10 cellular contexts compared by ENCODE assay signal in the genomic region with DNA sequence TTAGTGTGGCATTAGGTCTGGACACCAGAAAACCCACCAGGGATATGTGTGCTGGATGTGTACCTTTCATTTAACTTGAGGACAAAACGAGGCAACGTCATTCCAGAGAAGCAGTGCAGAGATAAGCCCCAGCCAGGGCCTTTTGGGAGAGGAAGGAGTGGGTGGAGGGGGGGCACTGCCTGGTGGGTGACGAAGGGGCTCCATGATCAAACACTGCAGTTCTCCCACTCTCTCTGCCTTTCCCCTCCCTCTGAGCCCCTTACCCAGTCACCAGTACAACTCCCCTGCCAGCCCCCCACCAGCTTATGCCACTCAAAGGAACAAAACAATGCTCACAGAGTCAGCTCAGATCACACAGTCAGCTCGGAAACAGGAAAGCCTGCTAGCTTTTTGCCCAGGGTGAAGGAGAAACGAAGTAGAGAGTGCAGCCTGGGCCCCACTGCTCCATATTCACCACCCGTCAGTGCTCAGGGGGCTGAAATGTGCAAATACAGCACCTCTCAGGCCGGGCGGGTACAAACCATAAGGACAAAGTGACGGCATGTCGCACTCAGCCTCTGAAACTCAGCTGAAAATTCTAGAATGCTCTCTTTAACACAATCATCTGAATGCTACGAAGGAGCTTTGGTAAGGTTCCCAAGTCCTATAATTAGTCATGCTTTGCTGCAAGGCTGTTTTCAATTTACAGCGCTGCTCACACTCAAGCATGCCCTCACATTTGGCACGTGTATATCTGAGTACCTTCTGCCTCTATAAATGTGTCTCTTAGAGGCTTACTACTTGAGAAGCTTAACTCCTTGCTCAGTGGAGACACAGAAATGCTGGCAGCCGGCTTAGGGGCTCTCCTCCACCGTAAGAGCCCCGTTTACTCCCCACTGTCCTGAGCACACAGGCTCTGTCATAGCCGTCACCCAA.
DNase-seq lines count a peak whose midpoint lies in the region; ATAC-seq lines count a peak whose summit lies in the region.
"Had no signal": no experiment of that assay in that cellular context is flagged by ENCODE, and none has a peak within 500 bp of the region (broad histone marks: within the 10 kb centered on the region; RNA-seq: fewer than 3 reads in every experiment).

No MANE protein-coding gene starts in this region.

- H3K4me3 Mint-ChIP-seq in activated CD4-positive, alpha-beta T cell treated with anti-CD3 and anti-CD28 coated beads for 36 hours: peak overlapping the region; percentile 16
- H3K4me3 Mint-ChIP-seq in activated naive CD8-positive, alpha-beta T cell treated with anti-CD3 and anti-CD28 coated beads, Interleukin-2, amount 10 ng/mL, durations not matched to agents 7 days and 5 days: no peak overlapping the region
- H3K4me3 Mint-ChIP-seq: effector memory CD8-positive, alpha-beta T cell had no signal

- H3K27ac ChIP-seq in iPS-20b (ENCODE audit: low read length) (no peak overlapping the region), subcutaneous abdominal adipose tissue (ENCODE audit: low read depth, low read length) (peak overlapping the region; percentile 20)

- no peaks in the 10 kb centered on the region for H3K36me3 ChIP-seq in iPS-20b (ENCODE audit: insufficient read depth, low read depth, low read length)
- H3K36me3 ChIP-seq in subcutaneous abdominal adipose tissue (ENCODE audit: control insufficient read depth in 5 of 5, insufficient read depth in 5 of 5, low read length in 5 of 5): no peaks in the 10 kb centered on the region

- POLR2A ChIA-PET in activated CD4-positive, alpha-beta T cell treated with anti-CD3 and anti-CD28 coated beads for 36 hours (lab: Charles Lee): no interaction called here
- POLR2A ChIA-PET in activated naive CD8-positive, alpha-beta T cell treated with anti-CD3 and anti-CD28 coated beads, Interleukin-2, amount 10 ng/mL, durations not matched to agents 7 days and 5 days (lab: Charles Lee): no interaction called here

- H3K27me3 ChIP-seq in iPS-20b (ENCODE audit: insufficient read depth, low read length) (no peaks in the 10 kb centered on the region), subcutaneous abdominal adipose tissue (ENCODE audit: control insufficient read depth in 5 of 5, insufficient read depth in 4 of 5, low read length in 5 of 5) (no peaks in the 10 kb centered on the region)

- H3K9ac ChIP-seq in iPS-20b (ENCODE audit: low read depth, low read length) (peak overlapping the region; percentile 6; the same call in 1 of the 2 replicates), subcutaneous abdominal adipose tissue (ENCODE audit: low read length in 5 of 5) (no peak overlapping the region)

- no peaks in the 10 kb centered on the region for H3K9me3 Mint-ChIP-seq in activated CD4-positive, alpha-beta T cell treated with anti-CD3 and anti-CD28 coated beads for 36 hours (ENCODE audit: low read depth)
- H3K9me3 Mint-ChIP-seq in activated naive CD8-positive, alpha-beta T cell treated with anti-CD3 and anti-CD28 coated beads, Interleukin-2, amount 10 ng/mL, durations not matched to agents 7 days and 5 days: no peaks in the 10 kb centered on the region
- H3K9me3 Mint-ChIP-seq: effector memory CD8-positive, alpha-beta T cell had no signal

- DNase-seq in activated CD4-positive, alpha-beta T cell treated with anti-CD3 and anti-CD28 coated beads for 36 hours: peak; percentile 26
- DNase-seq in activated CD4-positive, alpha-beta T cell treated with anti-CD3 and anti-CD28 coated beads, Interleukin-2, amount 50 U/mL, for 4 hours: no peak
- DNase-seq in activated naive CD8-positive, alpha-beta T cell treated with anti-CD3 and anti-CD28 coated beads, Interleukin-2, amount 10 ng/mL, durations not matched to agents 7 days and 5 days: no peak
- DNase-seq in RKO (ENCODE audit: low spot score) (no peak), Ammon's horn (ENCODE audit: low spot score) (no peak)
- DNase-seq: effector memory CD8-positive, alpha-beta T cell; NCI-H510A had no signal

- H3K27ac Mint-ChIP-seq in activated CD4-positive, alpha-beta T cell treated with anti-CD3 and anti-CD28 coated beads for 36 hours: peak overlapping the region; percentile 44
- H3K27ac Mint-ChIP-seq in activated naive CD8-positive, alpha-beta T cell treated with anti-CD3 and anti-CD28 coated beads, Interleukin-2, amount 10 ng/mL, durations not matched to agents 7 days and 5 days: peak overlapping the region; percentile 82
- H3K27ac Mint-ChIP-seq: effector memory CD8-positive, alpha-beta T cell had no signal

- CTCF ChIA-PET in activated CD4-positive, alpha-beta T cell treated with anti-CD3 and anti-CD28 coated beads for 36 hours (lab: Charles Lee): interaction anchor here (0.9 kb wide), 1 partner anchor 21 kb away, joined by 3 read pairs; no protein-coding TSS in a partner anchor

- peak; percentile 64 for ATAC-seq in activated CD4-positive, alpha-beta T cell treated with anti-CD3 and anti-CD28 coated beads for 36 hours
- ATAC-seq in activated naive CD8-positive, alpha-beta T cell treated with anti-CD3 and anti-CD28 coated beads, Interleukin-2, amount 10 ng/mL, durations not matched to agents 7 days and 5 days (ENCODE audit: low read depth): no peak
- no peak for ATAC-seq in GM21381 (IDR thresholded peaks at IDR 0.05; ENCODE audit: unreplicated experiment)
- ATAC-seq: effector memory CD8-positive, alpha-beta T cell had no signal

- no peaks in the 10 kb centered on the region for H3K9me3 ChIP-seq in iPS-20b (ENCODE audit: insufficient read depth, low read depth, low read length)
- no peaks in the 10 kb centered on the region for H3K9me3 ChIP-seq in subcutaneous abdominal adipose tissue (ENCODE audit: control insufficient read depth in 5 of 5, low read length in 5 of 5)

- H3K36me3 Mint-ChIP-seq in activated CD4-positive, alpha-beta T cell treated with anti-CD3 and anti-CD28 coated beads for 36 hours (ENCODE audit: low read depth): peaks cover 2% of the 10 kb centered on the region
- no peaks in the 10 kb centered on the region for H3K36me3 Mint-ChIP-seq in activated naive CD8-positive, alpha-beta T cell treated with anti-CD3 and anti-CD28 coated beads, Interleukin-2, amount 10 ng/mL, durations not matched to agents 7 days and 5 days

- peaks cover 33% of the 10 kb centered on the region for H3K4me1 Mint-ChIP-seq in activated CD4-positive, alpha-beta T cell treated with anti-CD3 and anti-CD28 coated beads for 36 hours
- peaks cover 17% of the 10 kb centered on the region for H3K4me1 Mint-ChIP-seq in activated naive CD8-positive, alpha-beta T cell treated with anti-CD3 and anti-CD28 coated beads, Interleukin-2, amount 10 ng/mL, durations not matched to agents 7 days and 5 days

- H3K4me1 ChIP-seq in iPS-20b (ENCODE audit: insufficient read depth, low read length) (peaks cover 19% of the 10 kb centered on the region), subcutaneous abdominal adipose tissue (ENCODE audit: control insufficient read depth in 5 of 5, insufficient read depth in 5 of 5, low read length in 5 of 5) (peaks cover 1 to 23% (median 15%) of the 10 kb centered on the region in 5 donors)

- no peaks in the 10 kb centered on the region for H3K27me3 Mint-ChIP-seq in activated CD4-positive, alpha-beta T cell treated with anti-CD3 and anti-CD28 coated beads for 36 hours
- peaks cover 9% of the 10 kb centered on the region for H3K27me3 Mint-ChIP-seq in activated naive CD8-positive, alpha-beta T cell treated with anti-CD3 and anti-CD28 coated beads, Interleukin-2, amount 10 ng/mL, durations not matched to agents 7 days and 5 days
- H3K27me3 Mint-ChIP-seq: effector memory CD8-positive, alpha-beta T cell had no signal

- intact Hi-C loops in activated CD4-positive, alpha-beta T cell treated with anti-CD3 and anti-CD28 coated beads for 36 hours (cut with DNase I, micrococcal nuclease): loop anchor here in 1 of 2 experiments (5.0 kb wide), 1 partner anchor 48 kb away; no protein-coding TSS in a partner anchor

- H3K4me3 ChIP-seq in iPS-20b (ENCODE audit: low read length): no peak overlapping the region
- no peak overlapping the region for H3K4me3 ChIP-seq in subcutaneous abdominal adipose tissue (ENCODE audit: low read depth in 1 of 5, low read length in 5 of 5)
